In the genomic region with DNA sequence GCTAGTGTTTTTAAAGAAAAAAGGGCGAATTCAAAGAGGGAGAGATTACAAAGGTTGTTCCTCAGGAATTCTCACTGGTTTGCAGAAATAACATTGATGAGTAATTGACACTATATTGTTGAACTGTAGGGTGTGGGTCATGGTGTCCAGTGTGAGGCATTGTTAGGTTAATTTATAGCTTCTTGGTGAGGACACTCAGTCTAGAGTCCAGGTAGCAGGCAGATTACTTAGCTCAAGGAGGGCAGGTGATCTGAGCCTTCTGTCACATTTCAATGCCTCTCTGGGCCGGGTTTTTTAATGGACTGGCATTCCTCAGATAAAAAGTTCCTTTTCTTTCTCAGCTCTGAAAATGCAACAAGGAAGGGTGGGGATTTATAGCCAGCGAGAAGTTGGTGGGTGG, we compare ENCODE assay signal across 20 cellular contexts.
"Had no signal": no experiment of that assay in that cellular context is flagged by ENCODE, and none has a peak within 500 bp of the region (broad histone marks: within the 10 kb centered on the region; RNA-seq: fewer than 3 reads in every experiment).

No MANE protein-coding gene starts in this region.

- H3K9me3 ChIP-seq: pancreas, spleen, stomach, testis had no signal

- H3K27ac Mint-ChIP-seq: activated CD4-positive, alpha-beta T cell treated with anti-CD3 and anti-CD28 coated beads, Interleukin-2, amount 10 ng/mL, durations not matched to agents 7 days and 5 days; activated naive CD8-positive, alpha-beta T cell treated with anti-CD3 and anti-CD28 coated beads, Interleukin-2, amount 50 U/mL, for 24 hours; dendritic cell treated with granulocyte-macrophage colony-stimulating factor and Interleukin-4, amounts not matched to agents 40 ng/mL and 50 ng/mL, for 4 days; effector memory CD8-positive, alpha-beta T cell; immature natural killer cell; mesothelial cell of epicardium had no signal

- H3K36me3 ChIP-seq: pancreas, spleen, stomach, WERI-Rb-1 had no signal

- ATAC-seq: effector memory CD8-positive, alpha-beta T cell; left cardiac atrium; pancreas; sciatic nerve had no signal

- H3K27me3 ChIP-seq: pancreas, stomach, testis had no signal

- H3K4me1 ChIP-seq: pancreas, stomach, testis had no signal

- H3K4me1 Mint-ChIP-seq: immature natural killer cell had no signal

- DNase-seq: activated CD4-positive, alpha-beta T cell treated with anti-CD3 and anti-CD28 coated beads, Interleukin-2, amount 10 ng/mL, durations not matched to agents 7 days and 5 days; activated naive CD4-positive, alpha-beta T cell; activated naive CD8-positive, alpha-beta T cell treated with anti-CD3 and anti-CD28 coated beads, Interleukin-2, amount 50 U/mL, for 24 hours; activated T-cell treated with anti-CD3 and anti-CD28 coated beads, Interleukin-2, amount 50 U/mL, for 1 hour; aorta; effector memory CD8-positive, alpha-beta T cell; foreskin melanocyte; head of caudate nucleus; immature natural killer cell; left cardiac atrium; pancreas; spleen; stomach; testis; WERI-Rb-1 had no signal

- H3K9me3 Mint-ChIP-seq: dendritic cell treated with granulocyte-macrophage colony-stimulating factor and Interleukin-4, amounts not matched to agents 40 ng/mL and 50 ng/mL, for 4 days; effector memory CD8-positive, alpha-beta T cell had no signal

- H3K27ac ChIP-seq: pancreas, SK-N-MC, stomach, testis, WERI-Rb-1 had no signal

- H3K36me3 Mint-ChIP-seq: immature natural killer cell, mesothelial cell of epicardium had no signal

- H3K27me3 Mint-ChIP-seq: activated CD4-positive, alpha-beta T cell treated with anti-CD3 and anti-CD28 coated beads, Interleukin-2, amount 10 ng/mL, durations not matched to agents 7 days and 5 days had no signal

- H3K4me3 ChIP-seq: lung, pancreas, SK-N-MC, spleen, stomach, testis had no signal

- H3K4me3 Mint-ChIP-seq: activated CD4-positive, alpha-beta T cell treated with anti-CD3 and anti-CD28 coated beads, Interleukin-2, amount 10 ng/mL, durations not matched to agents 7 days and 5 days; activated naive CD8-positive, alpha-beta T cell treated with anti-CD3 and anti-CD28 coated beads, Interleukin-2, amount 50 U/mL, for 24 hours; dendritic cell treated with granulocyte-macrophage colony-stimulating factor and Interleukin-4, amounts not matched to agents 40 ng/mL and 50 ng/mL, for 4 days; effector memory CD8-positive, alpha-beta T cell; immature natural killer cell; mesothelial cell of epicardium had no signal
